10 cellular contexts compared by ENCODE assay signal in the genomic region with DNA sequence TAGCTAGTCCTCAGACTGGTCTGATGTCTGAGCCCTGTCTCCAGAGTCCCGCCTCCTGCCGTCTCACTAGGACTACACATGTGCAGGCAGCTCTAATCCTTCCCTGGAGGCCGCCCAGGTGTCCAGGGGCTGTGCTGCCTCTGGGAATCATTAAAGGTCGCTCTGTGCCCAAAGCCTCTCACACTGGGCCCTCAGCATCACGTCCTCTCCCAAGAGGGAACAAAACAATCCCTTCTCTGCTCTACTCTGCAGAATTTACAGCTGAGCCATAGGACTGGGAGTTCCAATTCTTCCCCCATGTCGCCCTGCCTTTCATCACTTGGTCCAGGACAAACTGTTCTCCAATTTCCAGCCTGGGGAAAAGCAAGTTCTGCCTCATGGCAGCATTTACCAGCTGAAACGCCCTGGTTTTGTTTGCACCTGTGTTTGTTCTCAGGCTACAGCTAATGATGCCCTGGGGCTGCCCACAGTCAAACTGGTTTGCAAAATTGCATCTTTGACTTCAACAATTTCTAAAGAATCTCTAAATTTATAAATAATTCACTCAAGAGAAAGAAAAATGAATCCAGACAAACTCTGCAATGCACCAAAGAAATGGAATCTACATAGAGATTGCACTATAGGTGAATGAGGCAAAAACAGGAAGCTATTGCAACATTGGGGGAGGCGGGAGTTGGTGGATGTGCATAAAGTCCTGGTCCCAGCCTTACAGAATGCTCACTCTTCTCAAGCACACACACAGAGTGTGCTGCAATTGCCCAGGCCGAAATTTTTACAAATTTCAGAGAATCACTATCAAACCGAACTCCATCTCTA. TPM values are rescaled to one million over a fixed set of nuclear protein-coding genes. Genes with fewer than 3 reads are reported as not detected.
DNase-seq lines count a peak whose midpoint lies in the region; ATAC-seq and TF ChIP-seq lines count a peak whose summit lies in the region.
"Had no signal": no experiment of that assay in that cellular context is flagged by ENCODE, and none has a peak within 500 bp of the region (broad histone marks: within the 10 kb centered on the region; RNA-seq: fewer than 3 reads in every experiment).

No MANE protein-coding gene starts in this region.

- H3K9ac ChIP-seq in BLaER1 = no peak overlapping the region

- H4K20me1 ChIP-seq in BLaER1 = no peaks in the 10 kb centered on the region

- peak overlapping the region; percentile 26; the same call in 1 of the 2 replicates for H3K4me2 ChIP-seq in BLaER1

- TF ChIP-seq EP300 in gastroesophageal sphincter (IDR thresholded peaks at IDR 0.05) = no peak

- TF ChIP-seq CTCF in fibroblast of the aortic adventitia (IDR thresholded peaks at IDR 0.05; ENCODE audit: insufficient read depth, low read length) (no peak), gastroesophageal sphincter (IDR thresholded peaks at IDR 0.05) (no peak)

- H3K36me3 ChIP-seq in BLaER1 = no peaks in the 10 kb centered on the region
- no peaks in the 10 kb centered on the region for H3K36me3 ChIP-seq in KOPT-K1 (ENCODE audit: insufficient read depth, low read length)
- no peaks in the 10 kb centered on the region for H3K36me3 ChIP-seq in gastroesophageal sphincter

- H3K4me1 ChIP-seq in BLaER1 = peaks cover 29% of the 10 kb centered on the region
- H3K4me1 ChIP-seq in gastroesophageal sphincter = no peaks in the 10 kb centered on the region

- DNase-seq in fibroblast of the aortic adventitia (ENCODE audit: low read depth) (peak; percentile 60), H4 (ENCODE audit: low spot score) (no peak)
- DNase-seq in activated CD4-positive, alpha-beta T cell treated with anti-CD3 and anti-CD28 coated beads, Interleukin-2, amount 50 U/mL, for 1 hour = no peak
- DNase-seq: T-cell had no signal

- no peaks in the 10 kb centered on the region; the same call in 1 of the 2 replicates for H3K9me3 ChIP-seq in BLaER1
- no peaks in the 10 kb centered on the region for H3K9me3 ChIP-seq in KOPT-K1 (ENCODE audit: insufficient read depth, low read length, poor library complexity, severe bottlenecking)
- no peaks in the 10 kb centered on the region for H3K9me3 ChIP-seq in gastroesophageal sphincter

- no peak overlapping the region for H3K4me3 ChIP-seq in BLaER1
- H3K4me3 ChIP-seq in fibroblast of the aortic adventitia (ENCODE audit: low read depth, low read length) = no peak overlapping the region
- H3K4me3 ChIP-seq in gastroesophageal sphincter = no peak overlapping the region

- H3K27me3 ChIP-seq in BLaER1 (no peaks in the 10 kb centered on the region), gastroesophageal sphincter (no peaks in the 10 kb centered on the region)

- TF ChIP-seq POLR2A in gastroesophageal sphincter (IDR thresholded peaks at IDR 0.05) = no peak

- WGBS in gastroesophageal sphincter (ENCODE audit: low coverage in 1 of 2), 2 donors = 69 to 78% methylated on average over 4 to 8 of the region's 10 CpGs

- H3K27ac ChIP-seq in BLaER1 (0 out of 2 replicates have a peak overlapping the region, but pooled peaks have one; percentile 1), KOPT-K1 (ENCODE audit: low read depth, low read length, poor library complexity, severe bottlenecking) (peak overlapping the region; percentile 17), gastroesophageal sphincter (no peak overlapping the region)

- ATAC-seq in gastroesophageal sphincter (no peak), HG03520 (IDR thresholded peaks at IDR 0.05; ENCODE audit: unreplicated experiment) (no peak)
- ATAC-seq: activated naive CD4-positive, alpha-beta T cell treated with anti-CD3 and anti-CD28 coated beads, Interleukin-2, amount 50 U/mL, for 72 hours; T-cell had no signal

TF ChIP-seq in PFSK-1, 5 proteins besides CTCF, POLR2A, EP300 and RAD21:
- TF ChIP-seq, protein P1, sequence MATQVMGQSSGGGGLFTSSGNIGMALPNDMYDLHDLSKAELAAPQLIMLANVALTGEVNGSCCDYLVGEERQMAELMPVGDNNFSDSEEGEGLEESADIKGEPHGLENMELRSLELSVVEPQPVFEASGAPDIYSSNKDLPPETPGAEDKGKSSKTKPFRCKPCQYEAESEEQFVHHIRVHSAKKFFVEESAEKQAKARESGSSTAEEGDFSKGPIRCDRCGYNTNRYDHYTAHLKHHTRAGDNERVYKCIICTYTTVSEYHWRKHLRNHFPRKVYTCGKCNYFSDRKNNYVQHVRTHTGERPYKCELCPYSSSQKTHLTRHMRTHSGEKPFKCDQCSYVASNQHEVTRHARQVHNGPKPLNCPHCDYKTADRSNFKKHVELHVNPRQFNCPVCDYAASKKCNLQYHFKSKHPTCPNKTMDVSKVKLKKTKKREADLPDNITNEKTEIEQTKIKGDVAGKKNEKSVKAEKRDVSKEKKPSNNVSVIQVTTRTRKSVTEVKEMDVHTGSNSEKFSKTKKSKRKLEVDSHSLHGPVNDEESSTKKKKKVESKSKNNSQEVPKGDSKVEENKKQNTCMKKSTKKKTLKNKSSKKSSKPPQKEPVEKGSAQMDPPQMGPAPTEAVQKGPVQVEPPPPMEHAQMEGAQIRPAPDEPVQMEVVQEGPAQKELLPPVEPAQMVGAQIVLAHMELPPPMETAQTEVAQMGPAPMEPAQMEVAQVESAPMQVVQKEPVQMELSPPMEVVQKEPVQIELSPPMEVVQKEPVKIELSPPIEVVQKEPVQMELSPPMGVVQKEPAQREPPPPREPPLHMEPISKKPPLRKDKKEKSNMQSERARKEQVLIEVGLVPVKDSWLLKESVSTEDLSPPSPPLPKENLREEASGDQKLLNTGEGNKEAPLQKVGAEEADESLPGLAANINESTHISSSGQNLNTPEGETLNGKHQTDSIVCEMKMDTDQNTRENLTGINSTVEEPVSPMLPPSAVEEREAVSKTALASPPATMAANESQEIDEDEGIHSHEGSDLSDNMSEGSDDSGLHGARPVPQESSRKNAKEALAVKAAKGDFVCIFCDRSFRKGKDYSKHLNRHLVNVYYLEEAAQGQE (IDR thresholded peaks at IDR 0.05; ENCODE audit: insufficient read depth in 1 of 2, low read depth in 2 of 2, low read length in 2 of 2) = no peak
- peak; percentile 35; the same call in 1 of the 2 replicates for TF ChIP-seq POLR2AphosphoS5 (IDR thresholded peaks at IDR 0.05; ENCODE audit: low read depth, low read length)

RNA-seq across cellular contexts. Expression of a gene that starts 7.2 kb away (rescaled TPM):
- polyA plus RNA-seq in PFSK-1 (2012; ENCODE audit: insufficient read length, low read depth) = 487 TPM
- 142 and 482 TPM in 2 replicates for total RNA-seq in fibroblast of the aortic adventitia (ENCODE audit: low replicate concordance)
- 82.6 and 203 TPM in 2 replicates for total RNA-seq in H4 (2014; rRNA removed; shearing (Covaris generic))
- 100 to 1,000 TPM; 202 to 358 (median 277) TPM for total RNA-seq in gastroesophageal sphincter

RNA-seq across cellular contexts. Expression of a gene that starts 58.3 kb away (rescaled TPM):
- polyA plus RNA-seq in PFSK-1 (2012; ENCODE audit: insufficient read length, low read depth) = 15.2 TPM
- total RNA-seq in fibroblast of the aortic adventitia (ENCODE audit: low replicate concordance) (17.3 and 25.9 TPM in 2 replicates), gastroesophageal sphincter (10 to 100 TPM; 20.3 to 39.3 (median 34.3) TPM)
- 11.1 and 11.9 TPM in 2 replicates for total RNA-seq in H4 (2014; rRNA removed; shearing (Covaris generic))

Comparison
In these comparisons a context has a peak if more than half of its experiments do, and no peak if none do; other contexts are left out.
1. H3K27ac ChIP-seq: peak in BLaER1 (single experiment) and KOPT-K1 (single experiment); none in gastroesophageal sphincter (0 of 4).